8 cellular contexts compared by ENCODE assay signal in the genomic region with DNA sequence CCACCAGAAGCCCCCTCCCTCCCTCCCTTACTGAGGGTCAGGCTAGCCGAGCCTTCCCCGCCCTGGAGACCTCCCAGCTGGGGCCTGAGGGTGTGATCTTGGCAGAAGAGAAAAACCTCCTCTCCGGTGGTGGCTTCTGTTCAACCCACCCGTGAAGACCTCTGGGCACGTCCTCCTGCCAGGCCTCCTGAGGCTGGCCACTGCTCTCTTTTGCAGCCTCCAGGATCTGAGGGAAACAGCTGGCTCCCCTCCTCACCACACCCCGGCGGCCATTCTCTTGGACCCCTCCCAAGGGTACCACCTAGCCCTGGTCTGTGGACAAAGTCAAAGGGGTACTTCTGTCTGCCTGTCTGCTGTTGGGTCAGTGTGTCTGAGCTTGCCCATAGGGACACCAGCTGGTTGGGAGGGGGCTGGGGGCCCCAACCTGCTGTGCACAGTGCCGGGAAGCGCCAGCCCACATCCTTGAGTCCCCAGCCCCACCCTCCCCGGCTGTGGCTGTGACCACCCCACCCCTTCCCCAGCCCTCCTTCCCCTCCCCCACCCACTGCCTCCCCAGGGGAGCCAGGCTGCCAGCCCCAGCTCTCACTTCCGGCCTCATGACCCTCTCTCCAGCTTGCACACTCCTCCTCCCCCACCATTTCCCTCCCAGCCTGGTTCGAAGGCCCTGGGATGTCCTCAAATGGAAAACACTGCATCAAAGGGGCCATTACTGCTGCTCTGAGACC. TPM values are rescaled to one million over a fixed set of nuclear protein-coding genes. Genes with fewer than 3 reads are reported as not detected.
DNase-seq lines count a peak whose midpoint lies in the region; ATAC-seq and TF ChIP-seq lines count a peak whose summit lies in the region.

No MANE protein-coding gene starts in this region.

- no peaks in the 10 kb centered on the region for H4K20me1 ChIP-seq in Karpas-422 (ENCODE audit: insufficient read depth, low read depth, low read length)

- intact Hi-C loops in sigmoid colon (cut with DNase I): loop anchor here (1.0 to 5.0 kb wide), 3 partner anchors 50 to 154 kb away; no protein-coding TSS in a partner anchor

- TF ChIP-seq POLR2A in Peyer's patch (IDR thresholded peaks at IDR 0.05) (no peak), sigmoid colon (IDR thresholded peaks at IDR 0.05) (no peak)

- H3K9me2 ChIP-seq in Karpas-422 (replicated peaks; ENCODE audit: insufficient read depth, low read length): no peaks in the 10 kb centered on the region

- no peaks in the 10 kb centered on the region for H3K79me2 ChIP-seq in Karpas-422 (ENCODE audit: low read length)

- no peak for ATAC-seq in HG03159 (IDR thresholded peaks at IDR 0.05; ENCODE audit: unreplicated experiment)

- H3K4me2 ChIP-seq in Karpas-422 (ENCODE audit: low read depth, low read length, poor library complexity, severe bottlenecking): no peak overlapping the region

- TF ChIP-seq CTCF in GM06990 (IDR thresholded peaks at IDR 0.05; ENCODE audit: insufficient read depth, low read length, poor library complexity, severe bottlenecking): no peak
- no peak for TF ChIP-seq CTCF in Peyer's patch (IDR thresholded peaks at IDR 0.05)
- no peak for TF ChIP-seq CTCF in sigmoid colon (IDR thresholded peaks at IDR 0.05)

- no peaks in the 10 kb centered on the region for H3K9me3 ChIP-seq in Peyer's patch
- H3K9me3 ChIP-seq in esophagus (ENCODE audit: control insufficient read depth in 2 of 2, insufficient read depth in 1 of 2, low read depth in 1 of 2, low read length in 1 of 2): no peaks in the 10 kb centered on the region
- no peaks in the 10 kb centered on the region for H3K9me3 ChIP-seq in sigmoid colon
- no peaks in the 10 kb centered on the region for H3K9me3 ChIP-seq in Karpas-422 (ENCODE audit: low read length)

- 30 to 33% methylated on average over 10 to 12 of the region's 12 CpGs for WGBS in esophagus, 2 donors
- 30 to 62% methylated on average over 12 of the region's 12 CpGs for WGBS in sigmoid colon, 2 donors

- peaks cover 0 to 40% (median 15%) of the 10 kb centered on the region in 4 donors for H3K4me1 ChIP-seq in Peyer's patch
- H3K4me1 ChIP-seq in esophagus (ENCODE audit: control insufficient read depth in 2 of 2, insufficient read depth in 2 of 2, low read length in 1 of 2): peaks cover 8 to 30% of the 10 kb centered on the region in 2 donors
- H3K4me1 ChIP-seq in sigmoid colon: peaks cover 0 to 62% (median 57%) of the 10 kb centered on the region in 4 donors
- peaks cover 25% of the 10 kb centered on the region for H3K4me1 ChIP-seq in Karpas-422 (ENCODE audit: low read length)

- H3K36me3 ChIP-seq in GM06990 (ENCODE audit: control insufficient read depth, insufficient read depth, low read length): peaks cover 7% of the 10 kb centered on the region
- H3K36me3 ChIP-seq in Peyer's patch: peaks cover 0 to 18% (median 0%) of the 10 kb centered on the region in 3 donors
- H3K36me3 ChIP-seq in esophagus (ENCODE audit: control insufficient read depth in 2 of 2, insufficient read depth in 2 of 2, low read length in 1 of 2): peaks cover under 1 to 42% of the 10 kb centered on the region in 2 donors
- peaks cover 10 to 33% (median 22%) of the 10 kb centered on the region in 4 donors for H3K36me3 ChIP-seq in sigmoid colon
- H3K36me3 ChIP-seq in Karpas-422 (ENCODE audit: insufficient read depth, low read length): no peaks in the 10 kb centered on the region

- no peak for TF ChIP-seq EP300 in sigmoid colon (IDR thresholded peaks at IDR 0.05)

- DNase-seq in GM06990 (ENCODE audit: extremely low read depth, insufficient read length) (peak; percentile 38), Peyer's patch (peak in 2 of 3 donors; percentile 61), sigmoid colon (no peak), iPS-NIHi7 (ENCODE audit: extremely low spot score) (no peak), Karpas-422 (no peak), CD1c-positive myeloid dendritic cell (ENCODE audit: extremely low spot score) (no peak)

- H3K27ac ChIP-seq in Peyer's patch (peak overlapping the region; percentile 43 to 88 (median 66)), esophagus (ENCODE audit: low read depth in 2 of 2, low read length in 1 of 2) (peak overlapping the region; percentile 84 to 94), sigmoid colon (peak overlapping the region; percentile 82 to 98 (median 90)), Karpas-422 (ENCODE audit: low read length) (no peak overlapping the region)

- H3K27me3 ChIP-seq in GM06990 (replicated peaks; ENCODE audit: control insufficient read depth, insufficient read depth, low read length): no peaks in the 10 kb centered on the region
- no peaks in the 10 kb centered on the region for H3K27me3 ChIP-seq in Peyer's patch
- H3K27me3 ChIP-seq in esophagus (ENCODE audit: control insufficient read depth in 1 of 2, insufficient read depth in 2 of 2, low read length in 2 of 2): no peaks in the 10 kb centered on the region
- no peaks in the 10 kb centered on the region for H3K27me3 ChIP-seq in sigmoid colon
- H3K27me3 ChIP-seq in Karpas-422 (ENCODE audit: low read length): no peaks in the 10 kb centered on the region

- H2AFZ ChIP-seq in Karpas-422 (ENCODE audit: low read length): no peak overlapping the region

- H3K9ac ChIP-seq in Karpas-422 (ENCODE audit: low read length): no peak overlapping the region

- no peak overlapping the region for H3K4me3 ChIP-seq in GM06990 (replicated peaks; ENCODE audit: low read depth, low read length)
- no peak overlapping the region for H3K4me3 ChIP-seq in Peyer's patch
- H3K4me3 ChIP-seq in esophagus (ENCODE audit: low read depth in 1 of 2, low read length in 2 of 2): no peak overlapping the region
- H3K4me3 ChIP-seq in sigmoid colon: no peak overlapping the region
- H3K4me3 ChIP-seq in Karpas-422 (ENCODE audit: low read length): no peak overlapping the region

RNA-seq across cellular contexts. Expression of gene AHDC1, which starts 48.1 kb away (rescaled TPM):
- 10 to 100 TPM in 3 of 4 donors, 1 to 10 TPM in 1; 7.0 to 21.5 (median 12.0) TPM for total RNA-seq in Peyer's patch
- polyA plus RNA-seq in esophagus: 10 to 100 TPM; 24.7 to 58.4 TPM
- 10 to 100 TPM; 10.9 to 34.1 (median 14.3) TPM for total RNA-seq in sigmoid colon
- 10 to 100 TPM in 1 of 3 donors, 1 to 10 TPM in 2; 1.8 to 17.4 (median 2.1) TPM for polyA plus RNA-seq in sigmoid colon
- 2.1 and 2.2 TPM in 2 replicates for total RNA-seq in Karpas-422 (2014; rRNA removed; shearing (Covaris generic); ENCODE audit: low replicate concordance)

Comparison
In these comparisons a context has a peak if more than half of its experiments do, and no peak if none do; other contexts are left out.
1. DNase-seq: peak in GM06990 (single experiment) and Peyer's patch (2 of 3); none in sigmoid colon (single experiment), iPS-NIHi7 (single experiment), Karpas-422 (single experiment) and CD1c-positive myeloid dendritic cell (single experiment).